ENCODE assay signal across 11 cellular contexts in the genomic region with DNA sequence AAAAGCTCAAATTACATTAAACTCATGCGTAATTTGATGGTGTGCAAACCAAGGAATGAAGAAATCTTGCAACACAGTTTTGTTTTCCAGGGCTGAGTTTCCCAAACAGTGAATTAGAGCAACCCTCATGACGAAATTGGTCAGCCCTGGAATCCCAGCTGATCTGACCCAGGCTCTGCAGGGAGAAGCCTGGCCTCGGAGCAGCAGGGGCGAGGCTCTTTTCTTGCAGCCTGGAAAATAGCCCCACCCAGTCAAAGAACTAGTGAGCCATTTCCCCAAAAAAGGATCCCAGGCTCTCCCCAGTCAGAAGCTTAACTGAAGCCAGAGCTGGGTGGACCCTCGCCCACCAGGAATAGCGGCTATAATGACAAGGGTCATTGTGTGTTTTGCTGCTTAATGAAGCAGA.
DNase-seq lines count a peak whose midpoint lies in the region; ATAC-seq, FAIRE-seq and TF ChIP-seq lines count a peak whose summit lies in the region.
"Had no signal": no experiment of that assay in that cellular context is flagged by ENCODE, and none has a peak within 500 bp of the region (broad histone marks: within the 10 kb centered on the region; RNA-seq: fewer than 3 reads in every experiment).

No MANE protein-coding gene starts in this region.

- 5% methylated on average over 6 of the region's 6 CpGs for WGBS in HepG2 (ENCODE audit: low lambda C conversion rate)

- H3K27me3 ChIP-seq in HepG2 (ENCODE audit: control insufficient read depth in 1 of 2, insufficient read depth in 2 of 2, low read length in 2 of 2) = peaks cover 6 to 28% of the 10 kb centered on the region in 2 experiments; a peak in 3 of 5 replicates
- H3K27me3 ChIP-seq: foreskin keratinocyte had no signal

- H2AFZ ChIP-seq in HepG2 (ENCODE audit: low read length) = no peak overlapping the region

- H3K9me3 Mint-ChIP-seq in chondrocyte (ENCODE audit: low read depth) = no peaks in the 10 kb centered on the region
- no peaks in the 10 kb centered on the region for H3K9me3 Mint-ChIP-seq in activated naive CD4-positive, alpha-beta T cell treated with anti-CD3 and anti-CD28 coated beads, Interleukin-2, amount 50 U/mL, for 72 hours

- no peaks in the 10 kb centered on the region for H3K36me3 Mint-ChIP-seq in chondrocyte (ENCODE audit: low read depth)
- H3K36me3 Mint-ChIP-seq in activated naive CD4-positive, alpha-beta T cell treated with anti-CD3 and anti-CD28 coated beads, Interleukin-2, amount 50 U/mL, for 72 hours = no peaks in the 10 kb centered on the region

- peak overlapping the region; percentile 80 for H3K4me2 ChIP-seq in HepG2 (ENCODE audit: low read depth, low read length)

- H3K27ac ChIP-seq in HEK293 (ENCODE audit: extremely low read depth, low read depth, low read length) (no peak overlapping the region), HepG2 (ENCODE audit: extremely low read length, insufficient read depth, low read length) (no peak overlapping the region)
- H3K27ac ChIP-seq: foreskin keratinocyte had no signal

- intact Hi-C loops in HepG2 (cut with micrococcal nuclease; ENCODE audit: unreplicated experiment) = loop anchor here (5.0 kb wide), 1 partner anchor 42 kb away; no protein-coding TSS in a partner anchor

- BruUV-seq in HepG2 (replicated peaks; lab: Mats Ljungman, UMichigan) = no TSS peak

- no peak for TF ChIP-seq RAD21 in HepG2 (CRISPR knock-in tag; IDR thresholded peaks at IDR 0.05)

- no peaks in the 10 kb centered on the region for H3K79me2 ChIP-seq in HepG2 (ENCODE audit: insufficient read depth, low read length)

- H3K27me3 Mint-ChIP-seq in chondrocyte (ENCODE audit: low read depth) = no peaks in the 10 kb centered on the region

- H3K4me3 Mint-ChIP-seq in chondrocyte (ENCODE audit: unreplicated experiment) = peak overlapping the region; percentile 35

- TF ChIP-seq EP300 in HepG2 (IDR thresholded peaks at IDR 0.05; ENCODE audit: low read depth in 2 of 2, low read length in 2 of 2) = no peak
- no peak for TF ChIP-seq EP300 in HepG2 (CRISPR knock-in tag; IDR thresholded peaks at IDR 0.05; ENCODE audit: borderline replicate concordance)

- DNase-seq in chondrocyte (ENCODE audit: low spot score) = no peak
- no peak for DNase-seq in HepG2 (ENCODE audit: low spot score)
- peak; percentile 99 for DNase-seq in stromal cell of bone marrow (ENCODE audit: low read depth)
- no peak for DNase-seq in activated naive CD4-positive, alpha-beta T cell treated with anti-CD3 and anti-CD28 coated beads, Interleukin-2, amount 50 U/mL, for 72 hours (ENCODE audit: low spot score in 2 of 2)
- no peak for DNase-seq in NCI-H748 (lab: John Stamatoyannopoulos, UW; ENCODE audit: unreplicated experiment)
- no peak for DNase-seq in activated gamma-delta T cell treated with Interleukin-2 at 50 U/mL for 16 hours
- DNase-seq: DMS153, NCI-H1694 had no signal

- H3K9ac ChIP-seq in HepG2 (ENCODE audit: insufficient read depth, low read depth, low read length) = no peak overlapping the region

- H3K4me3 ChIP-seq in HEK293 (ENCODE audit: low read depth, low read length) = no peak overlapping the region
- no peak overlapping the region for H3K4me3 ChIP-seq in HepG2 (replicated peaks in 1 of 3; ENCODE audit: insufficient read depth in 1 of 3, low read depth in 2 of 3, low read length in 3 of 3)

- no peaks in the 10 kb centered on the region for H3K36me3 ChIP-seq in HEK293 (ENCODE audit: control insufficient read depth in 2 of 2, insufficient read depth in 1 of 2, low read length in 2 of 2)
- no peaks in the 10 kb centered on the region for H3K36me3 ChIP-seq in HepG2 (replicated peaks in 1 of 2; ENCODE audit: control insufficient read depth in 1 of 2, insufficient read depth in 2 of 2, low read length in 2 of 2)

- no peaks in the 10 kb centered on the region for H4K20me1 ChIP-seq in HepG2 (ENCODE audit: insufficient read depth, low read length)

- H3K27ac Mint-ChIP-seq in chondrocyte (ENCODE audit: unreplicated experiment) = peak overlapping the region; percentile 85
- H3K27ac Mint-ChIP-seq in activated naive CD4-positive, alpha-beta T cell treated with anti-CD3 and anti-CD28 coated beads, Interleukin-2, amount 50 U/mL, for 72 hours = no peak overlapping the region

- in situ Hi-C loops in HepG2 (cut with HindIII; ENCODE audit: extremely low pct_ligation_motif_present, low pct_unique_long_range_greater_than_20kb) = no loop called here

- H3K4me1 Mint-ChIP-seq in chondrocyte (ENCODE audit: low read depth) = peaks cover 39% of the 10 kb centered on the region

- no peaks in the 10 kb centered on the region for H3K9me3 ChIP-seq in HEK293 (ENCODE audit: control insufficient read depth, insufficient read depth, low read depth, low read length)
- H3K9me3 ChIP-seq in HepG2 (ENCODE audit: low read length) = no peaks in the 10 kb centered on the region

- CTCF ChIA-PET in HEK293 (lab: Yijun Ruan, JAX) (interaction anchor here (0.6 to 1.3 kb wide), 3 partner anchors 357 to 1274 kb away, joined by 3 read pairs; no protein-coding TSS in a partner anchor), HepG2 (lab: Yijun Ruan, JAX; ENCODE audit: low intra/inter-chr PET ratio, low total read pairs) (no interaction called here)

- no peak for FAIRE-seq in HepG2 (lab: Jason Lieb, UNC)

- H3K4me1 ChIP-seq in HEK293 (ENCODE audit: control insufficient read depth, insufficient read depth, low read length) (peaks cover 3% of the 10 kb centered on the region; the same call in 1 of the 2 replicates), HepG2 (ENCODE audit: insufficient read depth, low read length) (peaks cover 27% of the 10 kb centered on the region)
- H3K4me1 ChIP-seq: foreskin keratinocyte had no signal

- TF ChIP-seq POLR2A in HepG2 (IDR thresholded peaks at IDR 0.05; ENCODE audit: insufficient read depth in 1 of 2, low read depth in 2 of 2, low read length in 2 of 2) = no peak

- ATAC-seq in HepG2 (peak; percentile 31; the same call in 2 of the 3 replicates), GM21529 (IDR thresholded peaks at IDR 0.05; ENCODE audit: unreplicated experiment) (no peak)
- no peak for ATAC-seq in activated naive CD4-positive, alpha-beta T cell treated with anti-CD3 and anti-CD28 coated beads, Interleukin-2, amount 50 U/mL, for 72 hours

- TF ChIP-seq CTCF in HEK293 (tag by site-specific recombination; IDR thresholded peaks at IDR 0.05) (no peak), chondrocyte (IDR thresholded peaks at IDR 0.05) (no peak), HepG2 (CRISPR knock-in tag; IDR thresholded peaks at IDR 0.05) (no peak)

- POLR2A ChIA-PET in HEK293 (lab: Yijun Ruan, JAX) (interaction anchor here (0.6 kb wide), 1 partner anchor 59 kb away, joined by 5 read pairs; no protein-coding TSS in a partner anchor), HepG2 (lab: Yijun Ruan, JAX) (interaction anchor here (2.9 kb wide), 1 partner anchor 12 kb away, joined by 34 read pairs; no protein-coding TSS in a partner anchor)

TF ChIP-seq in HEK293, 187 proteins besides CTCF, POLR2A, EP300 and RAD21 (continues in another document):
- TF ChIP-seq, protein P1, sequence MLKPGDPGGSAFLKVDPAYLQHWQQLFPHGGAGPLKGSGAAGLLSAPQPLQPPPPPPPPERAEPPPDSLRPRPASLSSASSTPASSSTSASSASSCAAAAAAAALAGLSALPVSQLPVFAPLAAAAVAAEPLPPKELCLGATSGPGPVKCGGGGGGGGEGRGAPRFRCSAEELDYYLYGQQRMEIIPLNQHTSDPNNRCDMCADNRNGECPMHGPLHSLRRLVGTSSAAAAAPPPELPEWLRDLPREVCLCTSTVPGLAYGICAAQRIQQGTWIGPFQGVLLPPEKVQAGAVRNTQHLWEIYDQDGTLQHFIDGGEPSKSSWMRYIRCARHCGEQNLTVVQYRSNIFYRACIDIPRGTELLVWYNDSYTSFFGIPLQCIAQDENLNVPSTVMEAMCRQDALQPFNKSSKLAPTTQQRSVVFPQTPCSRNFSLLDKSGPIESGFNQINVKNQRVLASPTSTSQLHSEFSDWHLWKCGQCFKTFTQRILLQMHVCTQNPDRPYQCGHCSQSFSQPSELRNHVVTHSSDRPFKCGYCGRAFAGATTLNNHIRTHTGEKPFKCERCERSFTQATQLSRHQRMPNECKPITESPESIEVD (tag by site-specific recombination; IDR thresholded peaks at IDR 0.05) = peak; percentile 43
- TF ChIP-seq KLF1 (tag by site-specific recombination; IDR thresholded peaks at IDR 0.05) (peak; percentile 39; the same call in 1 of the 2 replicates), ZNF335 (tag by site-specific recombination; conservative IDR thresholded peaks at IDR 0.05) (no peak)

TF ChIP-seq in HepG2, 621 proteins besides CTCF, POLR2A, EP300 and RAD21 (continues in another document):
- TF ChIP-seq, protein P2, sequence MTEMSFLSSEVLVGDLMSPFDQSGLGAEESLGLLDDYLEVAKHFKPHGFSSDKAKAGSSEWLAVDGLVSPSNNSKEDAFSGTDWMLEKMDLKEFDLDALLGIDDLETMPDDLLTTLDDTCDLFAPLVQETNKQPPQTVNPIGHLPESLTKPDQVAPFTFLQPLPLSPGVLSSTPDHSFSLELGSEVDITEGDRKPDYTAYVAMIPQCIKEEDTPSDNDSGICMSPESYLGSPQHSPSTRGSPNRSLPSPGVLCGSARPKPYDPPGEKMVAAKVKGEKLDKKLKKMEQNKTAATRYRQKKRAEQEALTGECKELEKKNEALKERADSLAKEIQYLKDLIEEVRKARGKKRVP (CRISPR knock-in tag; IDR thresholded peaks at IDR 0.05) = peak in 1 of 2 experiments; percentile 77; a peak in 2 of 4 replicates
- TF ChIP-seq ZMYM3 (CRISPR knock-in tag; IDR thresholded peaks at IDR 0.05) (no peak), CEBPG (CRISPR knock-in tag; IDR thresholded peaks at IDR 0.05) (0 out of 2 replicates have a peak, but pooled peaks have one; percentile 14), GATAD2A (CRISPR knock-in tag; IDR thresholded peaks at IDR 0.05) (0 out of 2 replicates have a peak, but pooled peaks have one; percentile 26), CEBPB (IDR thresholded peaks at IDR 0.05; ENCODE audit: borderline replicate concordance, low read depth, low read length) (peak; percentile 76), TBX3 (IDR thresholded peaks at IDR 0.05; ENCODE audit: borderline replicate concordance) (no peak), ZNF501 (CRISPR knock-in tag; IDR thresholded peaks at IDR 0.05) (no peak)
- TF ChIP-seq, protein P3, sequence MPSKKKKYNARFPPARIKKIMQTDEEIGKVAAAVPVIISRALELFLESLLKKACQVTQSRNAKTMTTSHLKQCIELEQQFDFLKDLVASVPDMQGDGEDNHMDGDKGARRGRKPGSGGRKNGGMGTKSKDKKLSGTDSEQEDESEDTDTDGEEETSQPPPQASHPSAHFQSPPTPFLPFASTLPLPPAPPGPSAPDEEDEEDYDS (CRISPR knock-in tag; IDR thresholded peaks at IDR 0.05) = no peak
- TF ChIP-seq, protein P4, sequence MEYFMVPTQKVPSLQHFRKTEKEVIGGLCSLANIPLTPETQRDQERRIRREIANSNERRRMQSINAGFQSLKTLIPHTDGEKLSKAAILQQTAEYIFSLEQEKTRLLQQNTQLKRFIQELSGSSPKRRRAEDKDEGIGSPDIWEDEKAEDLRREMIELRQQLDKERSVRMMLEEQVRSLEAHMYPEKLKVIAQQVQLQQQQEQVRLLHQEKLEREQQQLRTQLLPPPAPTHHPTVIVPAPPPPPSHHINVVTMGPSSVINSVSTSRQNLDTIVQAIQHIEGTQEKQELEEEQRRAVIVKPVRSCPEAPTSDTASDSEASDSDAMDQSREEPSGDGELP (IDR thresholded peaks at IDR 0.05; ENCODE audit: borderline replicate concordance, low read depth) = peak; percentile 50; the same call in 1 of the 2 replicates
